In genomic region chrX:13082286-13083065, GRCh38 we compare ENCODE assay signal across 11 cellular contexts. TPM values are rescaled to one million over a fixed set of nuclear protein-coding genes. Genes with fewer than 3 reads are reported as not detected.
DNase-seq lines count a peak whose midpoint lies in the region; ATAC-seq and TF ChIP-seq lines count a peak whose summit lies in the region.
"Had no signal": no experiment of that assay in that cellular context is flagged by ENCODE, and none has a peak within 500 bp of the region (broad histone marks: within the 10 kb centered on the region; RNA-seq: fewer than 3 reads in every experiment).

No MANE protein-coding gene starts in this region.

- H3K27ac Mint-ChIP-seq in activated naive CD8-positive, alpha-beta T cell treated with anti-CD3 and anti-CD28 coated beads, Interleukin-2, amount 10 ng/mL, durations not matched to agents 7 days and 5 days: peak overlapping the region; percentile 98
- H3K27ac Mint-ChIP-seq in natural killer cell treated with Interleukin-12 subunit alpha and Interleukin-12 subunit beta and Interleukin-15 and Interleukin-18, amount 100 ng/mL, for 72 hours: peak overlapping the region; percentile 91 to 99
- H3K27ac Mint-ChIP-seq in GM23338: no peak overlapping the region

- H3K79me1 ChIP-seq in IMR-90 (ENCODE audit: low read depth in 1 of 2, low read length in 2 of 2): no peaks in the 10 kb centered on the region

- no peaks in the 10 kb centered on the region for H3K9me3 ChIP-seq in DND-41 (ENCODE audit: insufficient read depth, low read length, severe bottlenecking)
- H3K9me3 ChIP-seq in IMR-90 (ENCODE audit: control insufficient read depth, insufficient read depth, low read length): no peaks in the 10 kb centered on the region

- H3K79me2 ChIP-seq in DND-41 (ENCODE audit: insufficient read depth, low read length) (peaks cover 25% of the 10 kb centered on the region), GM23338 (replicated peaks; ENCODE audit: insufficient read depth) (no peaks in the 10 kb centered on the region)

- H3K36me3 Mint-ChIP-seq in activated naive CD8-positive, alpha-beta T cell treated with anti-CD3 and anti-CD28 coated beads, Interleukin-2, amount 10 ng/mL, durations not matched to agents 7 days and 5 days: no peaks in the 10 kb centered on the region
- no peaks in the 10 kb centered on the region for H3K36me3 Mint-ChIP-seq in natural killer cell treated with Interleukin-12 subunit alpha and Interleukin-12 subunit beta and Interleukin-15 and Interleukin-18, amount 100 ng/mL, for 72 hours
- H3K36me3 Mint-ChIP-seq in GM23338 (ENCODE audit: low read depth): no peaks in the 10 kb centered on the region

- peak overlapping the region; percentile 63 for H3K14ac ChIP-seq in IMR-90 (replicated peaks; ENCODE audit: low read depth, low read length)

- peak overlapping the region; percentile 75 for H3K4me3 Mint-ChIP-seq in activated naive CD8-positive, alpha-beta T cell treated with anti-CD3 and anti-CD28 coated beads, Interleukin-2, amount 10 ng/mL, durations not matched to agents 7 days and 5 days
- peak overlapping the region; percentile 51 for H3K4me3 Mint-ChIP-seq in natural killer cell treated with Interleukin-12 subunit alpha and Interleukin-12 subunit beta and Interleukin-15 and Interleukin-18, amount 100 ng/mL, for 72 hours
- H3K4me3 Mint-ChIP-seq in GM23338: no peak overlapping the region

- dilution Hi-C loops in IMR-90 (cut with HindIII; ENCODE audit: low sequenced_read_pairs, unreplicated experiment): no loop called here

- DNase-seq in DND-41: peak; percentile 47
- no peak for DNase-seq in IMR-90
- no peak for DNase-seq in activated naive CD8-positive, alpha-beta T cell treated with anti-CD3 and anti-CD28 coated beads, Interleukin-2, amount 10 ng/mL, durations not matched to agents 7 days and 5 days
- no peak for DNase-seq in natural killer cell treated with Interleukin-12 subunit alpha and Interleukin-12 subunit beta and Interleukin-15 and Interleukin-18, amount 100 ng/mL, for 72 hours (ENCODE audit: low spot score)
- DNase-seq in GM23338 (ENCODE audit: low spot score): no peak
- DNase-seq in DMS153 (lab: John Stamatoyannopoulos, UW): no peak
- DNase-seq in effector CD4-positive, alpha-beta T cell: no peak
- no peak for DNase-seq in cerebellar cortex (ENCODE audit: low spot score)
- DNase-seq: mesendoderm, NCI-H510A, SW 1271 had no signal

- H3K4me1 Mint-ChIP-seq in activated naive CD8-positive, alpha-beta T cell treated with anti-CD3 and anti-CD28 coated beads, Interleukin-2, amount 10 ng/mL, durations not matched to agents 7 days and 5 days: peaks cover 65% of the 10 kb centered on the region
- peaks cover 57 to 75% of the 10 kb centered on the region in 2 donors for H3K4me1 Mint-ChIP-seq in natural killer cell treated with Interleukin-12 subunit alpha and Interleukin-12 subunit beta and Interleukin-15 and Interleukin-18, amount 100 ng/mL, for 72 hours (ENCODE audit: low read depth in 2 of 2)
- peaks cover 12% of the 10 kb centered on the region; the same call in 2 of the 3 replicates for H3K4me1 Mint-ChIP-seq in GM23338

- peak overlapping the region; percentile 68; the same call in 1 of the 2 replicates for H2BK120ac ChIP-seq in IMR-90 (ENCODE audit: low read depth, low read length)

- in situ Hi-C loops in IMR-90 (cut with MboI; ENCODE audit: low sequenced_read_pairs): no loop called here

- TF ChIP-seq CTCF in DND-41 (IDR thresholded peaks at IDR 0.05; ENCODE audit: borderline replicate concordance, extremely low read depth, low read length, poor library complexity, severe bottlenecking) (no peak), IMR-90 (conservative IDR thresholded peaks at IDR 0.05; ENCODE audit: low read depth, low read length) (no peak), GM23338 (conservative IDR thresholded peaks at IDR 0.05; ENCODE audit: low read depth in 2 of 2) (no peak)

- no peaks in the 10 kb centered on the region for H3K36me3 ChIP-seq in DND-41 (ENCODE audit: insufficient read depth, low read length)
- no peaks in the 10 kb centered on the region for H3K36me3 ChIP-seq in IMR-90 (ENCODE audit: control insufficient read depth, insufficient read depth, low read length)
- H3K36me3 ChIP-seq in GM23338 (ENCODE audit: insufficient read depth): no peaks in the 10 kb centered on the region

- H4K20me1 ChIP-seq in DND-41 (ENCODE audit: insufficient read depth, low read length) (no peaks in the 10 kb centered on the region), IMR-90 (ENCODE audit: insufficient read depth, low read length) (no peaks in the 10 kb centered on the region), GM23338 (replicated peaks; ENCODE audit: insufficient read depth) (no peaks in the 10 kb centered on the region)

- H3K27me3 ChIP-seq in DND-41 (ENCODE audit: insufficient read depth, low read length, poor library complexity): no peaks in the 10 kb centered on the region
- no peaks in the 10 kb centered on the region for H3K27me3 ChIP-seq in IMR-90 (ENCODE audit: control insufficient read depth, insufficient read depth, low read length)
- no peaks in the 10 kb centered on the region for H3K27me3 ChIP-seq in GM23338 (ENCODE audit: insufficient read depth)

- H3F3A ChIP-seq in GM23338 (replicated peaks; ENCODE audit: low read depth): no peaks in the 10 kb centered on the region

- H3K9me2 ChIP-seq in GM23338 (ENCODE audit: insufficient read depth): no peaks in the 10 kb centered on the region

- peak overlapping the region; percentile 81 for H2BK20ac ChIP-seq in IMR-90 (ENCODE audit: low read depth, low read length)

- H3K27ac ChIP-seq in DND-41 (ENCODE audit: low read length) (peak overlapping the region; percentile 99), IMR-90 (ENCODE audit: insufficient read depth, low read length) (peak overlapping the region; percentile 100), GM23338 (ENCODE audit: low read depth) (no peak overlapping the region)

- ATAC-seq in DND-41 (ENCODE audit: insufficient read depth, low read depth) (peak; percentile 35; the same call in 2 of the 3 replicates), IMR-90 (ENCODE audit: low read depth) (no peak), GM23338 (no peak)
- no peak for ATAC-seq in activated naive CD8-positive, alpha-beta T cell treated with anti-CD3 and anti-CD28 coated beads, Interleukin-2, amount 10 ng/mL, durations not matched to agents 7 days and 5 days (ENCODE audit: low read depth)
- peak in 1 of 2 donors; percentile 53 for ATAC-seq in natural killer cell treated with Interleukin-12 subunit alpha and Interleukin-12 subunit beta and Interleukin-15 and Interleukin-18, amount 100 ng/mL, for 72 hours

- H2AFZ ChIP-seq in DND-41 (ENCODE audit: low read depth, low read length): peak overlapping the region; percentile 14; the same call in 1 of the 2 replicates
- no peak overlapping the region for H2AFZ ChIP-seq in IMR-90 (replicated peaks; ENCODE audit: low read length, poor library complexity)
- no peak overlapping the region for H2AFZ ChIP-seq in GM23338

- TF ChIP-seq POLR2A in IMR-90 (IDR thresholded peaks at IDR 0.05; ENCODE audit: low read depth, low read length): no peak

- peak overlapping the region; percentile 41; the same call in 2 of the 3 replicates for H2BK15ac ChIP-seq in IMR-90 (ENCODE audit: low read depth, low read length)

- peak overlapping the region; percentile 72; the same call in 1 of the 2 replicates for H4K5ac ChIP-seq in IMR-90 (ENCODE audit: low read depth, low read length)

- no peaks in the 10 kb centered on the region for H3K9me3 Mint-ChIP-seq in activated naive CD8-positive, alpha-beta T cell treated with anti-CD3 and anti-CD28 coated beads, Interleukin-2, amount 10 ng/mL, durations not matched to agents 7 days and 5 days
- no peaks in the 10 kb centered on the region for H3K9me3 Mint-ChIP-seq in natural killer cell treated with Interleukin-12 subunit alpha and Interleukin-12 subunit beta and Interleukin-15 and Interleukin-18, amount 100 ng/mL, for 72 hours
- no peaks in the 10 kb centered on the region for H3K9me3 Mint-ChIP-seq in GM23338

- WGBS in IMR-90 (ENCODE audit: extremely low coverage in 2 of 2, insufficient read length in 1 of 2), 2 experiments: 86% methylated on average over 1 of the region's 11 CpGs; no CpG with 5 or more reads in 1 of the 2 experiments

- no peak overlapping the region for H2BK5ac ChIP-seq in IMR-90 (ENCODE audit: low read depth, low read length, poor library complexity, severe bottlenecking)

- H2AK5ac ChIP-seq in IMR-90 (ENCODE audit: low read depth, low read length): peak overlapping the region; percentile 39; the same call in 1 of the 2 replicates

- H3K23ac ChIP-seq in IMR-90 (ENCODE audit: low read depth, low read length): peak overlapping the region; percentile 45; the same call in 1 of the 2 replicates

- H4K91ac ChIP-seq in IMR-90 (ENCODE audit: insufficient read depth, low read depth, low read length): no peak overlapping the region; the same call in 1 of the 2 replicates

- TF ChIP-seq RAD21 in IMR-90 (IDR thresholded peaks at IDR 0.05; ENCODE audit: low read length): no peak

- peak overlapping the region; percentile 64 for H3K4ac ChIP-seq in IMR-90 (ENCODE audit: low read depth, low read length)

- H3K9ac ChIP-seq in DND-41 (ENCODE audit: low read depth, low read length): peak overlapping the region; percentile 52
- peak overlapping the region; percentile 69 for H3K9ac ChIP-seq in IMR-90 (ENCODE audit: low read depth, low read length)

- H3K4me2 ChIP-seq in DND-41 (ENCODE audit: insufficient read depth, low read length) (no peak overlapping the region), IMR-90 (ENCODE audit: low read depth, low read length) (no peak overlapping the region; the same call in 1 of the 2 replicates), GM23338 (no peak overlapping the region)

- H3K4me1 ChIP-seq in DND-41 (ENCODE audit: insufficient read depth, low read length) (peaks cover 94% of the 10 kb centered on the region), IMR-90 (ENCODE audit: control insufficient read depth, insufficient read depth, low read length) (peaks cover 4% of the 10 kb centered on the region; the same call in 1 of the 2 replicates), GM23338 (ENCODE audit: insufficient read depth) (peaks cover 7% of the 10 kb centered on the region)

- intact Hi-C loops in IMR-90 (cut with micrococcal nuclease): no loop called here

- H3K9me1 ChIP-seq in IMR-90 (ENCODE audit: insufficient read depth, low read length): no peaks in the 10 kb centered on the region

- peak overlapping the region in 1 of 2 experiments; percentile 52; a peak in 1 of 4 replicates for H4K8ac ChIP-seq in IMR-90 (ENCODE audit: low read depth in 2 of 2, low read length in 2 of 2)

- H2AK9ac ChIP-seq in IMR-90 (replicated peaks; ENCODE audit: low read depth, low read length, poor library complexity): no peak overlapping the region

- BruUV-seq in IMR-90 (replicated peaks; lab: Mats Ljungman, UMichigan): no TSS peak

- peak overlapping the region; percentile 46; the same call in 1 of the 2 replicates for H3K18ac ChIP-seq in IMR-90 (ENCODE audit: low read depth, low read length)

- no peak overlapping the region; the same call in 1 of the 2 replicates for H3K56ac ChIP-seq in IMR-90 (ENCODE audit: extremely low read depth, insufficient read depth, low read length)

- CTCF ChIA-PET in IMR-90 (lab: Yijun Ruan, JAX): interaction anchor here (1.0 kb wide), 1 partner anchor 133 kb away, joined by 3 read pairs; no protein-coding TSS in a partner anchor

- no peaks in the 10 kb centered on the region for H3K27me3 Mint-ChIP-seq in activated naive CD8-positive, alpha-beta T cell treated with anti-CD3 and anti-CD28 coated beads, Interleukin-2, amount 10 ng/mL, durations not matched to agents 7 days and 5 days
- peaks cover 0 to 15% of the 10 kb centered on the region in 2 donors for H3K27me3 Mint-ChIP-seq in natural killer cell treated with Interleukin-12 subunit alpha and Interleukin-12 subunit beta and Interleukin-15 and Interleukin-18, amount 100 ng/mL, for 72 hours
- peaks cover 2% of the 10 kb centered on the region for H3K27me3 Mint-ChIP-seq in GM23338 (ENCODE audit: insufficient read depth, low read depth, poor library complexity)

- H3K4me3 ChIP-seq in DND-41 (ENCODE audit: low read depth in 1 of 2, low read length in 2 of 2) (no peak overlapping the region), IMR-90 (ENCODE audit: insufficient read depth, low read depth, low read length) (no peak overlapping the region), GM23338 (no peak overlapping the region)

- POLR2A ChIA-PET in IMR-90 (lab: Charles Lee; ENCODE audit: unreplicated experiment): interaction anchor here (0.5 kb wide), 1 partner anchor 8 kb away, joined by 3 read pairs; no protein-coding TSS in a partner anchor
- POLR2A ChIA-PET in activated naive CD8-positive, alpha-beta T cell treated with anti-CD3 and anti-CD28 coated beads, Interleukin-2, amount 10 ng/mL, durations not matched to agents 7 days and 5 days (lab: Charles Lee): interaction anchor here (0.7 to 13.8 kb wide), 12 partner anchors 8 to 136 kb away, joined by 3 to 768 read pairs (median 10); partner anchors contain the start of gene TMSB4X

RNA-seq across cellular contexts. Expression of gene FAM9C, which starts 38.1 kb away (rescaled TPM):
- total RNA-seq in IMR-90 (2012; rRNA removed): not detected in 2 replicates
- polyA plus RNA-seq in IMR-90 (2012; rRNA removed): not detected in 2 replicates
- polyA plus RNA-seq in IMR-90 (2012; cell fraction: cytosol; rRNA removed): not detected in 2 replicates
- not detected in 2 replicates for polyA plus RNA-seq in IMR-90 (2012; cell fraction: nucleus; rRNA removed; ENCODE audit: low replicate concordance)
- not detected for total RNA-seq in activated naive CD8-positive, alpha-beta T cell treated with anti-CD3 and anti-CD28 coated beads, Interleukin-2, amount 10 ng/mL, durations not matched to agents 7 days and 5 days
- total RNA-seq in natural killer cell treated with Interleukin-12 subunit alpha and Interleukin-12 subunit beta and Interleukin-15 and Interleukin-18, amount 100 ng/mL, for 72 hours: not detected
- total RNA-seq in GM23338 (2014; rRNA removed; shearing (Covaris generic)): not detected in 2 replicates
- polyA plus RNA-seq in GM23338 (2016; fragmentation: Nextera tagmentation; extraction: Ambion mirVana): 0.08 and 0.19 TPM in 2 replicates
